1 cellular context compared by ENCODE assay signal in the genomic region with DNA sequence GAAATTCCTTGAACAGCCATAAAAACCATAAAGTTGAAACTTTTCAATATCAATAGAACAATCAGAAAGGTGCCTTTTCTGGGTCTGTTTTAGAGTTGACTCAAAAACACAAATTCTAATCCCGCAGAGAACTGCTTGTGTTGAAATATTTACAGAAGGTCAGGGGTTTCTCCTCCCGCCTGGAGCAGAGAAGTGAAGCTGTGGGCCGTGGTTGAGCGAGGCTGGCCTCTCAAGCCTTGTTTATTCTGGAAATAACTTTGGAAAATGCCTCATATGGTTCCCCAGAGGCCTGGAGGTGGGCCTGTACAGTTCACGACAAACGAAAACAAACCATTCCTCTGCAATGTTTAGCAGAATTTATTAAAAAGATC.
TF ChIP-seq lines count a peak whose summit lies in the region.

No MANE protein-coding gene starts in this region.

TF ChIP-seq in HepG2, 621 proteins besides CTCF, POLR2A, EP300 and RAD21 (continued from another document and continues in another):
- TF ChIP-seq ARID3A (IDR thresholded peaks at IDR 0.05; ENCODE audit: low read depth, low read length) (peak; percentile 47; the same call in 1 of the 2 replicates), SNAI1 (CRISPR knock-in tag; IDR thresholded peaks at IDR 0.05; ENCODE audit: borderline replicate concordance) (no peak), MAFG (CRISPR knock-in tag; IDR thresholded peaks at IDR 0.05) (no peak), LCORL (IDR thresholded peaks at IDR 0.05) (no peak), LCORL (CRISPR knock-in tag; IDR thresholded peaks at IDR 0.05) (peak; percentile 83), ZNF230 (CRISPR knock-in tag; IDR thresholded peaks at IDR 0.05) (no peak), ZNF816 (CRISPR knock-in tag; IDR thresholded peaks at IDR 0.05; ENCODE audit: borderline replicate concordance) (no peak), ZNF30 (CRISPR knock-in tag; IDR thresholded peaks at IDR 0.05) (no peak), AHDC1 (CRISPR knock-in tag; IDR thresholded peaks at IDR 0.05; ENCODE audit: borderline replicate concordance) (peak; percentile 76; the same call in 1 of the 2 replicates), TP53 (CRISPR knock-in tag; conservative IDR thresholded peaks at IDR 0.05) (no peak), ZBTB44 (CRISPR knock-in tag; IDR thresholded peaks at IDR 0.05) (no peak), SRSF4 (IDR thresholded peaks at IDR 0.05; ENCODE audit: low read depth, low read length, poor library complexity, severe bottlenecking) (no peak), PHF21A (CRISPR knock-in tag; IDR thresholded peaks at IDR 0.05) (peak; percentile 60; the same call in 1 of the 2 replicates), PAXIP1 (CRISPR knock-in tag; conservative IDR thresholded peaks at IDR 0.05) (peak; percentile 84), ZNF510 (CRISPR knock-in tag; IDR thresholded peaks at IDR 0.05; ENCODE audit: low read depth) (no peak), POLR2AphosphoS2 (IDR thresholded peaks at IDR 0.05; ENCODE audit: low read depth, low read length) (no peak), SMC3 (IDR thresholded peaks at IDR 0.05; ENCODE audit: low read length) (peak; percentile 41; the same call in 1 of the 2 replicates), ZBTB43 (CRISPR knock-in tag; conservative IDR thresholded peaks at IDR 0.05) (no peak), ZNF720 (CRISPR knock-in tag; IDR thresholded peaks at IDR 0.05) (no peak), ZNF326 (CRISPR knock-in tag; IDR thresholded peaks at IDR 0.05; ENCODE audit: borderline replicate concordance) (no peak), MAFK (conservative IDR thresholded peaks at IDR 0.05 in 1 of 2, IDR thresholded peaks at IDR 0.05 in 1 of 2; ENCODE audit: low read length in 2 of 2) (no peak), SMAD3 (CRISPR knock-in tag; IDR thresholded peaks at IDR 0.05) (0 out of 2 replicates have a peak, but pooled peaks have one; percentile 68), KLF12 (CRISPR knock-in tag; IDR thresholded peaks at IDR 0.05; ENCODE audit: borderline replicate concordance) (no peak), SETDB1 (CRISPR knock-in tag; IDR thresholded peaks at IDR 0.05; ENCODE audit: borderline replicate concordance) (no peak), FOXO1 (CRISPR knock-in tag; IDR thresholded peaks at IDR 0.05) (peak; percentile 41; the same call in 1 of the 2 replicates), SP2 (CRISPR knock-in tag; IDR thresholded peaks at IDR 0.05) (no peak), PCBP1 (IDR thresholded peaks at IDR 0.05; ENCODE audit: borderline replicate concordance, low read depth, low read length) (no peak), TAF15 (IDR thresholded peaks at IDR 0.05; ENCODE audit: low read depth, low read length, poor library complexity, severe bottlenecking) (no peak)
- TF ChIP-seq, protein P1, sequence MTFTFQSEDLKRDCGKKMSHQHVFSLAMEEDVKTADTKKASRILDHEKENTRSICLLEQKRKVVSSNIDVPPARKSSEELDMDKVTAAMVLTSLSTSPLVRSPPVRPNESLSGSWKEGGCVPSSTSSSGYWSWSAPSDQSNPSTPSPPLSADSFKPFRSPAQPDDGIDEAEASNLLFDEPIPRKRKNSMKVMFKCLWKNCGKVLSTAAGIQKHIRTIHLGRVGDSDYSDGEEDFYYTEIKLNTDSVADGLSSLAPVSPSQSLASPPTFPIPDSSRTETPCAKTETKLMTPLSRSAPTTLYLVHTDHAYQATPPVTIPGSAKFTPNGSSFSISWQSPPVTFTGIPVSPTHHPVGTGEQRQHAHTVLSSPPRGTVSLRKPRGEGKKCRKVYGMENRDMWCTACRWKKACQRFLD (CRISPR knock-in tag; IDR thresholded peaks at IDR 0.05; ENCODE audit: borderline replicate concordance): no peak
- TF ChIP-seq, protein P2, sequence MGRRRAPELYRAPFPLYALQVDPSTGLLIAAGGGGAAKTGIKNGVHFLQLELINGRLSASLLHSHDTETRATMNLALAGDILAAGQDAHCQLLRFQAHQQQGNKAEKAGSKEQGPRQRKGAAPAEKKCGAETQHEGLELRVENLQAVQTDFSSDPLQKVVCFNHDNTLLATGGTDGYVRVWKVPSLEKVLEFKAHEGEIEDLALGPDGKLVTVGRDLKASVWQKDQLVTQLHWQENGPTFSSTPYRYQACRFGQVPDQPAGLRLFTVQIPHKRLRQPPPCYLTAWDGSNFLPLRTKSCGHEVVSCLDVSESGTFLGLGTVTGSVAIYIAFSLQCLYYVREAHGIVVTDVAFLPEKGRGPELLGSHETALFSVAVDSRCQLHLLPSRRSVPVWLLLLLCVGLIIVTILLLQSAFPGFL (CRISPR knock-in tag; IDR thresholded peaks at IDR 0.05): no peak
- TF ChIP-seq, protein P3, sequence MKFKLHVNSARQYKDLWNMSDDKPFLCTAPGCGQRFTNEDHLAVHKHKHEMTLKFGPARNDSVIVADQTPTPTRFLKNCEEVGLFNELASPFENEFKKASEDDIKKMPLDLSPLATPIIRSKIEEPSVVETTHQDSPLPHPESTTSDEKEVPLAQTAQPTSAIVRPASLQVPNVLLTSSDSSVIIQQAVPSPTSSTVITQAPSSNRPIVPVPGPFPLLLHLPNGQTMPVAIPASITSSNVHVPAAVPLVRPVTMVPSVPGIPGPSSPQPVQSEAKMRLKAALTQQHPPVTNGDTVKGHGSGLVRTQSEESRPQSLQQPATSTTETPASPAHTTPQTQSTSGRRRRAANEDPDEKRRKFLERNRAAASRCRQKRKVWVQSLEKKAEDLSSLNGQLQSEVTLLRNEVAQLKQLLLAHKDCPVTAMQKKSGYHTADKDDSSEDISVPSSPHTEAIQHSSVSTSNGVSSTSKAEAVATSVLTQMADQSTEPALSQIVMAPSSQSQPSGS (CRISPR knock-in tag; IDR thresholded peaks at IDR 0.05): no peak
- TF ChIP-seq, protein P4, sequence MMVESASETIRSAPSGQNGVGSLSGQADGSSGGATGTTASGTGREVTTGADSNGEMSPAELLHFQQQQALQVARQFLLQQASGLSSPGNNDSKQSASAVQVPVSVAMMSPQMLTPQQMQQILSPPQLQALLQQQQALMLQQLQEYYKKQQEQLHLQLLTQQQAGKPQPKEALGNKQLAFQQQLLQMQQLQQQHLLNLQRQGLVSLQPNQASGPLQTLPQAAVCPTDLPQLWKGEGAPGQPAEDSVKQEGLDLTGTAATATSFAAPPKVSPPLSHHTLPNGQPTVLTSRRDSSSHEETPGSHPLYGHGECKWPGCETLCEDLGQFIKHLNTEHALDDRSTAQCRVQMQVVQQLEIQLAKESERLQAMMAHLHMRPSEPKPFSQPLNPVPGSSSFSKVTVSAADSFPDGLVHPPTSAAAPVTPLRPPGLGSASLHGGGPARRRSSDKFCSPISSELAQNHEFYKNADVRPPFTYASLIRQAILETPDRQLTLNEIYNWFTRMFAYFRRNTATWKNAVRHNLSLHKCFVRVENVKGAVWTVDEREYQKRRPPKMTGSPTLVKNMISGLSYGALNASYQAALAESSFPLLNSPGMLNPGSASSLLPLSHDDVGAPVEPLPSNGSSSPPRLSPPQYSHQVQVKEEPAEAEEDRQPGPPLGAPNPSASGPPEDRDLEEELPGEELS (CRISPR knock-in tag; IDR thresholded peaks at IDR 0.05): peak; percentile 79
- TF ChIP-seq, protein P5, sequence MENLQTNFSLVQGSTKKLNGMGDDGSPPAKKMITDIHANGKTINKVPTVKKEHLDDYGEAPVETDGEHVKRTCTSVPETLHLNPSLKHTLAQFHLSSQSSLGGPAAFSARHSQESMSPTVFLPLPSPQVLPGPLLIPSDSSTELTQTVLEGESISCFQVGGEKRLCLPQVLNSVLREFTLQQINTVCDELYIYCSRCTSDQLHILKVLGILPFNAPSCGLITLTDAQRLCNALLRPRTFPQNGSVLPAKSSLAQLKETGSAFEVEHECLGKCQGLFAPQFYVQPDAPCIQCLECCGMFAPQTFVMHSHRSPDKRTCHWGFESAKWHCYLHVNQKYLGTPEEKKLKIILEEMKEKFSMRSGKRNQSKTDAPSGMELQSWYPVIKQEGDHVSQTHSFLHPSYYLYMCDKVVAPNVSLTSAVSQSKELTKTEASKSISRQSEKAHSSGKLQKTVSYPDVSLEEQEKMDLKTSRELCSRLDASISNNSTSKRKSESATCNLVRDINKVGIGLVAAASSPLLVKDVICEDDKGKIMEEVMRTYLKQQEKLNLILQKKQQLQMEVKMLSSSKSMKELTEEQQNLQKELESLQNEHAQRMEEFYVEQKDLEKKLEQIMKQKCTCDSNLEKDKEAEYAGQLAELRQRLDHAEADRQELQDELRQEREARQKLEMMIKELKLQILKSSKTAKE (CRISPR knock-in tag; IDR thresholded peaks at IDR 0.05; ENCODE audit: borderline replicate concordance): no peak
